In the genomic region with DNA sequence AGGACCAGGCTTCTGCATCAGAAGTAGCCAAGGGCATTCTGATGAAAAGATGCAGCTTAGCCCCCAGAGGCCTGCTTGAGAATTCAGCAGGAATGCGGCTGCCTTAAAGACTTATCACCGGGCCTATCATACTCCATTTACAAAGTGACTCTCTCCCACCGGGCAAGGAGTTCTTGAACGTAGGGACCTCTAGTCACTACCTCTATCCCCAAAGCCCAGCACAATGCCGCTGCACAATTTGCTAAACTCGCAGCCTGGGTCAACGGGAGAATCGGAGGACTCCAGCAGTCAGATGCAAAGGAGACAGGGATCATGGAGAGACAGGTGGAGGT, we compare ENCODE assay signal across 7 cellular contexts. TPM values are rescaled to one million over a fixed set of nuclear protein-coding genes. Genes with fewer than 3 reads are reported as not detected.
DNase-seq lines count a peak whose midpoint lies in the region; ATAC-seq and TF ChIP-seq lines count a peak whose summit lies in the region.

No MANE protein-coding gene starts in this region.

- no TSS peak for BruUV-seq in PC-9 (replicated peaks; lab: Mats Ljungman, UMichigan)

- H3K4me3 Mint-ChIP-seq in endothelial cell (ENCODE audit: unreplicated experiment) (peak overlapping the region; percentile 100), naive B cell (peak overlapping the region; percentile 94 to 100 (median 98))

- no peaks in the 10 kb centered on the region for H3K9me2 ChIP-seq in PC-9 (ENCODE audit: insufficient read depth)

- H3K36me3 ChIP-seq in PC-9 (ENCODE audit: low read depth), result peaks cover 7% of the 10 kb centered on the region; the same call in 1 of the 2 replicates

- peak overlapping the region; percentile 98 for H2AFZ ChIP-seq in PC-9

- intact Hi-C loops in PC-9 (cut with micrococcal nuclease; ENCODE audit: unreplicated experiment), result loop anchor here (1.0 to 10.0 kb wide), 2 partner anchors 78 to 527 kb away; partner anchors contain the start of genes CRB2 and RC3H2

- H3K27me3 Mint-ChIP-seq in endothelial cell (ENCODE audit: unreplicated experiment) (peaks cover 1% of the 10 kb centered on the region), naive B cell (no peaks in the 10 kb centered on the region)

- POLR2A ChIA-PET in PC-9 (lab: Charles Lee; ENCODE audit: unreplicated experiment), result interaction anchor here (0.6 kb wide), 5 partner anchors 21 to 503 kb away, joined by 3 to 15 read pairs (median 6); partner anchors contain the start of genes RC3H2 and ZBTB26

- H3K4me3 ChIP-seq in PC-9, result peak overlapping the region; percentile 61

- H3F3A ChIP-seq in PC-9 (ENCODE audit: insufficient read depth, low read depth), result peaks cover 11% of the 10 kb centered on the region; the same call in 1 of the 2 replicates

- H3K4me1 Mint-ChIP-seq in endothelial cell (ENCODE audit: unreplicated experiment) (peaks cover 19% of the 10 kb centered on the region), naive B cell (peaks cover 14 to 42% (median 33%) of the 10 kb centered on the region in 3 donors)

- TF ChIP-seq CTCF in PC-9 (conservative IDR thresholded peaks at IDR 0.05), result no peak
- no peak for TF ChIP-seq CTCF in endothelial cell (IDR thresholded peaks at IDR 0.05; ENCODE audit: unreplicated experiment)

- H3K36me3 Mint-ChIP-seq in endothelial cell (ENCODE audit: low read depth, unreplicated experiment) (peaks cover 9% of the 10 kb centered on the region), naive B cell (peaks cover 0 to 3% of the 10 kb centered on the region in 2 donors)

- H3K27me3 ChIP-seq in PC-9 (ENCODE audit: insufficient read depth, low read depth), result no peaks in the 10 kb centered on the region

- no peaks in the 10 kb centered on the region for H4K20me1 ChIP-seq in PC-9 (ENCODE audit: insufficient read depth)

- no peaks in the 10 kb centered on the region for H3K9me3 Mint-ChIP-seq in endothelial cell (ENCODE audit: unreplicated experiment)
- H3K9me3 Mint-ChIP-seq in naive B cell, result no peaks in the 10 kb centered on the region

- no peak for DNase-seq in PC-9
- peak; percentile 21 for DNase-seq in endothelial cell (ENCODE audit: low spot score)
- no peak for DNase-seq in naive B cell
- no peak for DNase-seq in NCI-H146 (lab: John Stamatoyannopoulos, UW)
- DNase-seq in kidney glomerular epithelial cell (lab: John Stamatoyannopoulos, UW), result no peak

- peak overlapping the region; percentile 64 for H3K27ac ChIP-seq in PC-9

- peak; percentile 28 for ATAC-seq in GM18870 (IDR thresholded peaks at IDR 0.05; ENCODE audit: unreplicated experiment)
- ATAC-seq in HG02759 (IDR thresholded peaks at IDR 0.05; ENCODE audit: unreplicated experiment), result peak; percentile 24
- ATAC-seq in naive B cell (ENCODE audit: low read depth in 2 of 2), result peak; percentile 3 to 5

- H3K4me1 ChIP-seq in PC-9 (replicated peaks; ENCODE audit: insufficient read depth), result peaks cover 14% of the 10 kb centered on the region

- H3K79me2 ChIP-seq in PC-9 (ENCODE audit: low read depth), result peaks cover 23% of the 10 kb centered on the region

- H3K9me3 ChIP-seq in PC-9 (ENCODE audit: insufficient read depth, low read depth), result no peaks in the 10 kb centered on the region

- H3K4me2 ChIP-seq in PC-9, result peak overlapping the region; percentile 75

- peak overlapping the region; percentile 97 for H3K27ac Mint-ChIP-seq in endothelial cell (ENCODE audit: unreplicated experiment)
- H3K27ac Mint-ChIP-seq in naive B cell, result peak overlapping the region; percentile 87 to 98 (median 94)

- CTCF ChIA-PET in PC-9 (lab: Charles Lee), result no interaction called here

RNA-seq across cellular contexts. Expression of gene PDCL, which starts 0.7 kb away (rescaled TPM):
- total RNA-seq in PC-9 (2021) (23.2 and 28.9 TPM in 2 replicates), endothelial cell (ENCODE audit: unreplicated experiment) (28.4 TPM)
- polyA plus RNA-seq in naive B cell (ENCODE audit: low read depth in 6 of 6), result 1 to 10 TPM; 5.3 to 9.3 (median 6.5) TPM

RNA-seq across cellular contexts. Expression of gene OR1K1, which starts 27.8 kb away (rescaled TPM):
- total RNA-seq in PC-9 (2021) (not detected in 2 replicates), endothelial cell (ENCODE audit: unreplicated experiment) (not detected)
- not detected for polyA plus RNA-seq in naive B cell (ENCODE audit: low read depth in 6 of 6)

RNA-seq across cellular contexts. Expression of gene OR5C1, which starts 39.0 kb away (rescaled TPM):
- not detected in 2 replicates for total RNA-seq in PC-9 (2021)
- not detected for total RNA-seq in endothelial cell (ENCODE audit: unreplicated experiment)
- polyA plus RNA-seq in naive B cell (ENCODE audit: low read depth in 6 of 6), result not detected
